ENCODE assay signal across 27 cellular contexts in genomic region chr9:77422969-77423368, GRCh38.
"Had no signal": no experiment of that assay in that cellular context is flagged by ENCODE, and none has a peak within 500 bp of the region (broad histone marks: within the 10 kb centered on the region; RNA-seq: fewer than 3 reads in every experiment).

No MANE protein-coding gene starts in this region.

- H3K4me1 ChIP-seq: stomach, suprapubic skin, testis, tibial artery, tibial nerve, transverse colon, uterus, vagina had no signal

- H3K36me3 ChIP-seq: suprapubic skin, thoracic aorta, tibial nerve, transverse colon, upper lobe of right lung, uterus had no signal

- DNase-seq: stimulated activated CD4-positive, alpha-beta T cell treated with anti-CD3 and anti-CD28 coated beads, Interleukin-2, amount 100 ng/mL, for 48 hours; stimulated activated CD4-positive, alpha-beta T cell treated with anti-CD3 and anti-CD28 coated beads, Interleukin-4, amount 100 ng/mL, for 1 hour; stimulated activated CD4-positive, alpha-beta T cell treated with anti-CD3 and anti-CD28 coated beads, Interleukin-4, amount 100 ng/mL, for 24 hours; stimulated activated CD4-positive, alpha-beta T cell treated with anti-CD3 and anti-CD28 coated beads, Interleukin-4, amount 100 ng/mL, for 4 hours; stimulated activated CD8-positive, alpha-beta memory T cell treated with anti-CD3 and anti-CD28 coated beads, Interleukin-4, amount 100 ng/mL, for 48 hours; stimulated activated naive B cell treated with anti-CD40 and anti-IgM and Interleukin-4, amounts not matched to agents 10 μg/mL and 1 μg/mL and 100 μg/mL, for 72 hours; stimulated activated naive CD4-positive, alpha-beta T cell; stimulated activated naive CD4-positive, alpha-beta T cell treated with Interleukin-2 at 50 U/mL for 16 hours; stimulated activated naive CD8-positive, alpha-beta T cell treated with anti-CD3 and anti-CD28 coated beads, Interleukin-15, amount 100 ng/mL, for 72 hours; stimulated activated naive CD8-positive, alpha-beta T cell treated with anti-CD3 and anti-CD28 coated beads, Interleukin-15, Interleukin-2, amounts not matched to agents 100 U/mL and 50 U/mL, for 24 hours; stomach; substantia nigra; testis; thyroid gland; tibial artery; transverse colon; trophoblast cell; upper lobe of left lung; upper lobe of right lung; uterus had no signal

- H3K9me3 ChIP-seq: stomach, suprapubic skin, testis, thoracic aorta, thyroid gland, tibial artery, tibial nerve, transverse colon, upper lobe of left lung, upper lobe of right lung, uterus, vagina had no signal

- FAIRE-seq: urothelium cell line had no signal

- H3K4me3 ChIP-seq: stomach, suprapubic skin, testis, thoracic aorta, thyroid gland, tibial artery, tibial nerve, transverse colon, upper lobe of left lung, upper lobe of right lung, uterus, vagina had no signal

- ATAC-seq: stimulated activated effector memory CD8-positive, alpha-beta T cell treated with anti-CD3 and anti-CD28 coated beads, Interleukin-12 subunit alpha, Interleukin-12 subunit beta, amount 100 ng/mL, for 72 hours; stimulated activated memory B cell treated with anti-CD40 and anti-IgM and Interleukin-4, amounts not matched to agents 10 μg/mL and 1 μg/mL and 100 μg/mL, for 72 hours; stimulated activated naive B cell treated with anti-CD40 and anti-IgM and Interleukin-4, amounts not matched to agents 10 μg/mL and 1 μg/mL and 100 μg/mL, for 72 hours; stimulated activated naive CD8-positive, alpha-beta T cell treated with anti-CD3 and anti-CD28 coated beads, Interleukin-15, amount 100 ng/mL, for 72 hours; stimulated activated naive CD8-positive, alpha-beta T cell treated with anti-CD3 and anti-CD28 coated beads, Interleukin-15, Interleukin-2, amounts not matched to agents 100 U/mL and 50 U/mL, for 24 hours; upper lobe of right lung had no signal

- H3K27me3 ChIP-seq: stomach, suprapubic skin, testis, thyroid gland, tibial artery, tibial nerve, transverse colon, upper lobe of left lung, upper lobe of right lung, uterus, vagina had no signal

- H3K27ac ChIP-seq: stomach, suprapubic skin, testis, thoracic aorta, thyroid gland, tibial artery, tibial nerve, transverse colon, upper lobe of left lung, upper lobe of right lung, uterus, vagina had no signal
